ENCODE assay signal across 1 cellular context in genomic region chr17:34980681-34981537, GRCh38.
A peak's percentile ranks its signal among the peaks of the same experiment; 100 is the strongest.
TF ChIP-seq lines count a peak whose summit lies in the region.

No MANE protein-coding gene starts in this region.

TF ChIP-seq in K562, 482 proteins besides CTCF, POLR2A, EP300 and RAD21 (continued from another document and continues in another):
- no peak for TF ChIP-seq ZNF609 (CRISPR knock-in tag; IDR thresholded peaks at IDR 0.05; ENCODE audit: borderline replicate concordance)
- TF ChIP-seq XRCC3 (IDR thresholded peaks at IDR 0.05) = no peak
- TF ChIP-seq ZNF23 (CRISPR knock-in tag; IDR thresholded peaks at IDR 0.05) = no peak
- TF ChIP-seq MTA2 (IDR thresholded peaks at IDR 0.05; ENCODE audit: low read depth) = no peak
- no peak for TF ChIP-seq NR1H2 (CRISPR knock-in tag; IDR thresholded peaks at IDR 0.05)
- TF ChIP-seq HMGN3 (IDR thresholded peaks at IDR 0.05; ENCODE audit: borderline replicate concordance, extremely low read depth, insufficient read length, low read depth, low read length) = peak; percentile 12
- TF ChIP-seq BCL6 (CRISPR knock-in tag; IDR thresholded peaks at IDR 0.05) = no peak
- TF ChIP-seq HDAC1 (IDR thresholded peaks at IDR 0.05) = peak in 1 of 2 experiments; percentile 54; a peak in 2 of 4 replicates
- no peak for TF ChIP-seq ATF2 (CRISPR knock-in tag; IDR thresholded peaks at IDR 0.05)
- TF ChIP-seq EZH2 (IDR thresholded peaks at IDR 0.05; ENCODE audit: borderline replicate concordance, low read depth, low read length) = no peak
- no peak for TF ChIP-seq MBD2 (IDR thresholded peaks at IDR 0.05; ENCODE audit: borderline replicate concordance, low read depth)
- TF ChIP-seq ZNF436 (CRISPR knock-in tag; IDR thresholded peaks at IDR 0.05) = no peak
- TF ChIP-seq CBX5 (IDR thresholded peaks at IDR 0.05; ENCODE audit: borderline replicate concordance, low read depth) = no peak
- peak; percentile 31 for TF ChIP-seq CTCFL (IDR thresholded peaks at IDR 0.05; ENCODE audit: borderline replicate concordance, insufficient read depth, low read depth, low read length, poor library complexity, severe bottlenecking)
- no peak for TF ChIP-seq NBN (IDR thresholded peaks at IDR 0.05; ENCODE audit: low read depth)
- no peak; the same call in 1 of the 2 replicates for TF ChIP-seq ZKSCAN8 (CRISPR knock-in tag; IDR thresholded peaks at IDR 0.05)
- 0 out of 2 replicates have a peak, but pooled peaks have one; percentile 14 for TF ChIP-seq SMC3 (conservative IDR thresholded peaks at IDR 0.05; ENCODE audit: insufficient read depth, low read depth, low read length)
- TF ChIP-seq GTF2A2 (tag; IDR thresholded peaks at IDR 0.05) = no peak
- TF ChIP-seq CBFB (CRISPR knock-in tag; IDR thresholded peaks at IDR 0.05) = no peak
- TF ChIP-seq SNAPC5 (CRISPR knock-in tag; IDR thresholded peaks at IDR 0.05) = no peak
- no peak for TF ChIP-seq DIDO1 (tag; IDR thresholded peaks at IDR 0.05; ENCODE audit: low read depth)
- no peak for TF ChIP-seq ZBTB17 (CRISPR knock-in tag; IDR thresholded peaks at IDR 0.05)
- no peak for TF ChIP-seq PREB (CRISPR knock-in tag; IDR thresholded peaks at IDR 0.05)
- TF ChIP-seq ZFP1 (CRISPR knock-in tag; IDR thresholded peaks at IDR 0.05) = no peak
- no peak for TF ChIP-seq FOXA3 (CRISPR knock-in tag; conservative IDR thresholded peaks at IDR 0.05 in 1 of 2, IDR thresholded peaks at IDR 0.05 in 1 of 2)
- TF ChIP-seq NFE2 (IDR thresholded peaks at IDR 0.05; ENCODE audit: low read depth) = no peak
- TF ChIP-seq ARNT (IDR thresholded peaks at IDR 0.05) = no peak
- no peak for TF ChIP-seq USF2 (CRISPR knock-in tag; IDR thresholded peaks at IDR 0.05)
- TF ChIP-seq KAT7 (CRISPR knock-in tag; IDR thresholded peaks at IDR 0.05; ENCODE audit: borderline replicate concordance) = peak; percentile 80; the same call in 1 of the 2 replicates
- no peak for TF ChIP-seq MTF1 (CRISPR knock-in tag; IDR thresholded peaks at IDR 0.05; ENCODE audit: borderline replicate concordance)
- peak; percentile 73 for TF ChIP-seq MGA (IDR thresholded peaks at IDR 0.05)
- TF ChIP-seq HMGXB4 (CRISPR knock-in tag; IDR thresholded peaks at IDR 0.05) = peak; percentile 27; the same call in 1 of the 2 replicates
- no peak for TF ChIP-seq ZNF217 (CRISPR knock-in tag; IDR thresholded peaks at IDR 0.05)
- TF ChIP-seq NRF1 (conservative IDR thresholded peaks at IDR 0.05 in 1 of 2, IDR thresholded peaks at IDR 0.05 in 1 of 2) = no peak
- TF ChIP-seq ELF2 (CRISPR knock-in tag; IDR thresholded peaks at IDR 0.05) = no peak
- no peak for TF ChIP-seq U2AF2 (optimal IDR thresholded peaks at IDR 0.05; ENCODE audit: low read depth, low read length)
- TF ChIP-seq ZNF124 (CRISPR knock-in tag; IDR thresholded peaks at IDR 0.05) = no peak
